Comparison of ENCODE assay signal across 1 cellular context in the genomic region with DNA sequence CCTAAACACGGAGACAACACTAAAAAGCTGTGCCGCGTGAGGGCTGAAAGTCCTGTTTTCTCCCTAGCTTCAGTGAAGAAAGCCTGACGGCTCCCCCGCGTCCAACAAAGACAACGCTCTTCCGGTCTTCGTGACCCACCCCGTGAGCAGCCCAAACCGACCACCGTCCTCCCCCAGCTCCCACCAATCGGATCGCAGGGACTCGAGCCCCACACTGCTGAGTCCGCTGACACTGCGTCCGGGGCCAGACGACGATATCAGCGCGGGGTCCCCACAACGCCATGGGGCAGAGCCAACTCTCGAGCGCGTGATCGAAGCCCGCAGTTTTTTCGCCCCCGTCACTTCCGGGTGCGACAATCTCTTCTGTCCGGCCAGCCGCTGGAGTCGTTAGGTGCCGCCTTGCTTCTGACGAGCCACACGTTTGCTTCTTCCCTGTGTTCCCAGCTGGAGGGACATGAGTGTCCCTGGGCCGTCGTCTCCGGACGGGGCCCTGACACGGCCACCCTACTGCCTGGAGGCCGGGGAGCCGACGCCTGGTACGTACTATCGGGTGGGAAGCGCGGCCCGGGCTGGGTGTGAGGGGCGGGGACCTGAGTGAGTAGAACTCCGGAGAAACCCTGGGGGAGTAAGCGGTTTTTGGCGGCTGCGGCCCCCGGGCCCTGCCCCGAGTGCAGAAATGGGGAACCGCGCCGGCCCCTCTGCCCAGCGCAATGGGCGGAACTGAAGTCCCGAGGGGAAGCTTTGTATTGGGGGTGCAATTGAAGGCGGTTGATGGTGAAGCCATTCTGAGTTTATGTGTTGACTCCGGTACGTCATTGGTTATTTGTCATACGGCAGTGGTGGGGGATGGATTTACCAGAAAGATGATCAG.
TF ChIP-seq lines count a peak whose summit lies in the region.

A gene with protein sequence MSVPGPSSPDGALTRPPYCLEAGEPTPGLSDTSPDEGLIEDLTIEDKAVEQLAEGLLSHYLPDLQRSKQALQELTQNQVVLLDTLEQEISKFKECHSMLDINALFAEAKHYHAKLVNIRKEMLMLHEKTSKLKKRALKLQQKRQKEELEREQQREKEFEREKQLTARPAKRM (plus strand): TSS at position 390 of the 871 bp plus-strand sequence. CDS start 65 bp downstream, at position 455.

TF ChIP-seq in HEK293, 187 proteins besides CTCF, POLR2A, EP300 and RAD21 (continued from another document and continues in another):
- peak; percentile 93 for TF ChIP-seq ZNF501 (tag by site-specific recombination; IDR thresholded peaks at IDR 0.05)
- TF ChIP-seq KLF1 (tag by site-specific recombination; IDR thresholded peaks at IDR 0.05): peak; percentile 49; the same call in 1 of the 2 replicates
- no peak for TF ChIP-seq ZNF610 (tag by site-specific recombination; IDR thresholded peaks at IDR 0.05; ENCODE audit: borderline replicate concordance)
- peak; percentile 38; the same call in 1 of the 2 replicates for TF ChIP-seq YY1 (tag by site-specific recombination; IDR thresholded peaks at IDR 0.05)
- no peak for TF ChIP-seq ZNF701 (tag by site-specific recombination; IDR thresholded peaks at IDR 0.05)
- peak; percentile 80 for TF ChIP-seq ZNF629 (tag by site-specific recombination; IDR thresholded peaks at IDR 0.05)
- TF ChIP-seq ZNF146 (tag by site-specific recombination; IDR thresholded peaks at IDR 0.05): 0 out of 2 replicates have a peak, but pooled peaks have one; percentile 33
- no peak for TF ChIP-seq ZNF324 (tag by site-specific recombination; IDR thresholded peaks at IDR 0.05)
- TF ChIP-seq ZNF292 (tag by site-specific recombination; IDR thresholded peaks at IDR 0.05; ENCODE audit: borderline replicate concordance, low read depth): no peak
- TF ChIP-seq, protein P1, sequence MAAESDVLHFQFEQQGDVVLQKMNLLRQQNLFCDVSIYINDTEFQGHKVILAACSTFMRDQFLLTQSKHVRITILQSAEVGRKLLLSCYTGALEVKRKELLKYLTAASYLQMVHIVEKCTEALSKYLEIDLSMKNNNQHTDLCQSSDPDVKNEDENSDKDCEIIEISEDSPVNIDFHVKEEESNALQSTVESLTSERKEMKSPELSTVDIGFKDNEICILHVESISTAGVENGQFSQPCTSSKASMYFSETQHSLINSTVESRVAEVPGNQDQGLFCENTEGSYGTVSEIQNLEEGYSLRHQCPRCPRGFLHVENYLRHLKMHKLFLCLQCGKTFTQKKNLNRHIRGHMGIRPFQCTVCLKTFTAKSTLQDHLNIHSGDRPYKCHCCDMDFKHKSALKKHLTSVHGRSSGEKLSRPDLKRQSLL (tag by site-specific recombination; IDR thresholded peaks at IDR 0.05): no peak
- TF ChIP-seq HOXD13 (CRISPR knock-in tag; IDR thresholded peaks at IDR 0.05; ENCODE audit: borderline replicate concordance): no peak
- peak; percentile 96 for TF ChIP-seq ZBTB20 (tag by site-specific recombination; IDR thresholded peaks at IDR 0.05)
- no peak for TF ChIP-seq ZNF350 (tag by site-specific recombination; IDR thresholded peaks at IDR 0.05)
- TF ChIP-seq ZNF266 (tag by site-specific recombination; IDR thresholded peaks at IDR 0.05; ENCODE audit: low read depth): no peak
- TF ChIP-seq GLI4 (tag by site-specific recombination; IDR thresholded peaks at IDR 0.05): peak; percentile 14; the same call in 1 of the 2 replicates
- TF ChIP-seq ZNF658 (tag by site-specific recombination; IDR thresholded peaks at IDR 0.05): no peak
- TF ChIP-seq ZFP69B (tag by site-specific recombination; IDR thresholded peaks at IDR 0.05): peak; percentile 51; the same call in 1 of the 2 replicates
- TF ChIP-seq, protein P2, sequence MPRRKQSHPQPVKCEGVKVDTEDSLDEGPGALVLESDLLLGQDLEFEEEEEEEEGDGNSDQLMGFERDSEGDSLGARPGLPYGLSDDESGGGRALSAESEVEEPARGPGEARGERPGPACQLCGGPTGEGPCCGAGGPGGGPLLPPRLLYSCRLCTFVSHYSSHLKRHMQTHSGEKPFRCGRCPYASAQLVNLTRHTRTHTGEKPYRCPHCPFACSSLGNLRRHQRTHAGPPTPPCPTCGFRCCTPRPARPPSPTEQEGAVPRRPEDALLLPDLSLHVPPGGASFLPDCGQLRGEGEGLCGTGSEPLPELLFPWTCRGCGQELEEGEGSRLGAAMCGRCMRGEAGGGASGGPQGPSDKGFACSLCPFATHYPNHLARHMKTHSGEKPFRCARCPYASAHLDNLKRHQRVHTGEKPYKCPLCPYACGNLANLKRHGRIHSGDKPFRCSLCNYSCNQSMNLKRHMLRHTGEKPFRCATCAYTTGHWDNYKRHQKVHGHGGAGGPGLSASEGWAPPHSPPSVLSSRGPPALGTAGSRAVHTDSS (tag by site-specific recombination; IDR thresholded peaks at IDR 0.05): no peak
- TF ChIP-seq ZNF239 (tag by site-specific recombination; IDR thresholded peaks at IDR 0.05): 0 out of 2 replicates have a peak, but pooled peaks have one; percentile 10
- no peak for TF ChIP-seq ZSCAN23 (tag by site-specific recombination; IDR thresholded peaks at IDR 0.05)
- TF ChIP-seq, protein P3, sequence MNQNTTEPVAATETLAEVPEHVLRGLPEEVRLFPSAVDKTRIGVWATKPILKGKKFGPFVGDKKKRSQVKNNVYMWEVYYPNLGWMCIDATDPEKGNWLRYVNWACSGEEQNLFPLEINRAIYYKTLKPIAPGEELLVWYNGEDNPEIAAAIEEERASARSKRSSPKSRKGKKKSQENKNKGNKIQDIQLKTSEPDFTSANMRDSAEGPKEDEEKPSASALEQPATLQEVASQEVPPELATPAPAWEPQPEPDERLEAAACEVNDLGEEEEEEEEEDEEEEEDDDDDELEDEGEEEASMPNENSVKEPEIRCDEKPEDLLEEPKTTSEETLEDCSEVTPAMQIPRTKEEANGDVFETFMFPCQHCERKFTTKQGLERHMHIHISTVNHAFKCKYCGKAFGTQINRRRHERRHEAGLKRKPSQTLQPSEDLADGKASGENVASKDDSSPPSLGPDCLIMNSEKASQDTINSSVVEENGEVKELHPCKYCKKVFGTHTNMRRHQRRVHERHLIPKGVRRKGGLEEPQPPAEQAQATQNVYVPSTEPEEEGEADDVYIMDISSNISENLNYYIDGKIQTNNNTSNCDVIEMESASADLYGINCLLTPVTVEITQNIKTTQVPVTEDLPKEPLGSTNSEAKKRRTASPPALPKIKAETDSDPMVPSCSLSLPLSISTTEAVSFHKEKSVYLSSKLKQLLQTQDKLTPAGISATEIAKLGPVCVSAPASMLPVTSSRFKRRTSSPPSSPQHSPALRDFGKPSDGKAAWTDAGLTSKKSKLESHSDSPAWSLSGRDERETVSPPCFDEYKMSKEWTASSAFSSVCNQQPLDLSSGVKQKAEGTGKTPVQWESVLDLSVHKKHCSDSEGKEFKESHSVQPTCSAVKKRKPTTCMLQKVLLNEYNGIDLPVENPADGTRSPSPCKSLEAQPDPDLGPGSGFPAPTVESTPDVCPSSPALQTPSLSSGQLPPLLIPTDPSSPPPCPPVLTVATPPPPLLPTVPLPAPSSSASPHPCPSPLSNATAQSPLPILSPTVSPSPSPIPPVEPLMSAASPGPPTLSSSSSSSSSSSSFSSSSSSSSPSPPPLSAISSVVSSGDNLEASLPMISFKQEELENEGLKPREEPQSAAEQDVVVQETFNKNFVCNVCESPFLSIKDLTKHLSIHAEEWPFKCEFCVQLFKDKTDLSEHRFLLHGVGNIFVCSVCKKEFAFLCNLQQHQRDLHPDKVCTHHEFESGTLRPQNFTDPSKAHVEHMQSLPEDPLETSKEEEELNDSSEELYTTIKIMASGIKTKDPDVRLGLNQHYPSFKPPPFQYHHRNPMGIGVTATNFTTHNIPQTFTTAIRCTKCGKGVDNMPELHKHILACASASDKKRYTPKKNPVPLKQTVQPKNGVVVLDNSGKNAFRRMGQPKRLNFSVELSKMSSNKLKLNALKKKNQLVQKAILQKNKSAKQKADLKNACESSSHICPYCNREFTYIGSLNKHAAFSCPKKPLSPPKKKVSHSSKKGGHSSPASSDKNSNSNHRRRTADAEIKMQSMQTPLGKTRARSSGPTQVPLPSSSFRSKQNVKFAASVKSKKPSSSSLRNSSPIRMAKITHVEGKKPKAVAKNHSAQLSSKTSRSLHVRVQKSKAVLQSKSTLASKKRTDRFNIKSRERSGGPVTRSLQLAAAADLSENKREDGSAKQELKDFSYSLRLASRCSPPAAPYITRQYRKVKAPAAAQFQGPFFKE (tag by site-specific recombination; IDR thresholded peaks at IDR 0.05; ENCODE audit: borderline replicate concordance): no peak
- TF ChIP-seq ZNF223 (tag by site-specific recombination; IDR thresholded peaks at IDR 0.05): no peak
- no peak for TF ChIP-seq ZNF23 (tag by site-specific recombination; IDR thresholded peaks at IDR 0.05; ENCODE audit: borderline replicate concordance)
- TF ChIP-seq, protein P4, sequence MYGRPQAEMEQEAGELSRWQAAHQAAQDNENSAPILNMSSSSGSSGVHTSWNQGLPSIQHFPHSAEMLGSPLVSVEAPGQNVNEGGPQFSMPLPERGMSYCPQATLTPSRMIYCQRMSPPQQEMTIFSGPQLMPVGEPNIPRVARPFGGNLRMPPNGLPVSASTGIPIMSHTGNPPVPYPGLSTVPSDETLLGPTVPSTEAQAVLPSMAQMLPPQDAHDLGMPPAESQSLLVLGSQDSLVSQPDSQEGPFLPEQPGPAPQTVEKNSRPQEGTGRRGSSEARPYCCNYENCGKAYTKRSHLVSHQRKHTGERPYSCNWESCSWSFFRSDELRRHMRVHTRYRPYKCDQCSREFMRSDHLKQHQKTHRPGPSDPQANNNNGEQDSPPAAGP (tag by site-specific recombination; IDR thresholded peaks at IDR 0.05): peak; percentile 55; the same call in 1 of the 2 replicates
- TF ChIP-seq YY2 (tag by site-specific recombination; IDR thresholded peaks at IDR 0.05): peak; percentile 45; the same call in 1 of the 2 replicates
- TF ChIP-seq PRDM1 (tag by site-specific recombination; IDR thresholded peaks at IDR 0.05): peak; percentile 78
- peak; percentile 81 for TF ChIP-seq ZNF76 (tag by site-specific recombination; IDR thresholded peaks at IDR 0.05; ENCODE audit: borderline replicate concordance, low read depth)
- no peak for TF ChIP-seq ZNF785 (tag by site-specific recombination; IDR thresholded peaks at IDR 0.05)
- TF ChIP-seq ZNF19 (tag by site-specific recombination; IDR thresholded peaks at IDR 0.05; ENCODE audit: low read depth): no peak
- TF ChIP-seq ZNF560 (tag by site-specific recombination; IDR thresholded peaks at IDR 0.05; ENCODE audit: borderline replicate concordance): no peak
- TF ChIP-seq, protein P5, sequence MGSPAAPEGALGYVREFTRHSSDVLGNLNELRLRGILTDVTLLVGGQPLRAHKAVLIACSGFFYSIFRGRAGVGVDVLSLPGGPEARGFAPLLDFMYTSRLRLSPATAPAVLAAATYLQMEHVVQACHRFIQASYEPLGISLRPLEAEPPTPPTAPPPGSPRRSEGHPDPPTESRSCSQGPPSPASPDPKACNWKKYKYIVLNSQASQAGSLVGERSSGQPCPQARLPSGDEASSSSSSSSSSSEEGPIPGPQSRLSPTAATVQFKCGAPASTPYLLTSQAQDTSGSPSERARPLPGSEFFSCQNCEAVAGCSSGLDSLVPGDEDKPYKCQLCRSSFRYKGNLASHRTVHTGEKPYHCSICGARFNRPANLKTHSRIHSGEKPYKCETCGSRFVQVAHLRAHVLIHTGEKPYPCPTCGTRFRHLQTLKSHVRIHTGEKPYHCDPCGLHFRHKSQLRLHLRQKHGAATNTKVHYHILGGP (tag by site-specific recombination; IDR thresholded peaks at IDR 0.05): no peak
- peak; percentile 95 for TF ChIP-seq ZNF2 (tag by site-specific recombination; IDR thresholded peaks at IDR 0.05)
- no peak for TF ChIP-seq ZNF157 (tag by site-specific recombination; IDR thresholded peaks at IDR 0.05)
- TF ChIP-seq ZNF184 (tag by site-specific recombination; IDR thresholded peaks at IDR 0.05): no peak
- no peak for TF ChIP-seq ZNF510 (tag by site-specific recombination; IDR thresholded peaks at IDR 0.05; ENCODE audit: insufficient replicate concordance)
- no peak for TF ChIP-seq ZNF221 (tag by site-specific recombination; IDR thresholded peaks at IDR 0.05; ENCODE audit: borderline replicate concordance)
- TF ChIP-seq ZSCAN16 (tag by site-specific recombination; IDR thresholded peaks at IDR 0.05): no peak
- TF ChIP-seq OVOL3 (tag by site-specific recombination; IDR thresholded peaks at IDR 0.05): no peak
- TF ChIP-seq ZNF341 (tag by site-specific recombination; IDR thresholded peaks at IDR 0.05; ENCODE audit: low read depth): peak; percentile 95
- TF ChIP-seq, protein P6, sequence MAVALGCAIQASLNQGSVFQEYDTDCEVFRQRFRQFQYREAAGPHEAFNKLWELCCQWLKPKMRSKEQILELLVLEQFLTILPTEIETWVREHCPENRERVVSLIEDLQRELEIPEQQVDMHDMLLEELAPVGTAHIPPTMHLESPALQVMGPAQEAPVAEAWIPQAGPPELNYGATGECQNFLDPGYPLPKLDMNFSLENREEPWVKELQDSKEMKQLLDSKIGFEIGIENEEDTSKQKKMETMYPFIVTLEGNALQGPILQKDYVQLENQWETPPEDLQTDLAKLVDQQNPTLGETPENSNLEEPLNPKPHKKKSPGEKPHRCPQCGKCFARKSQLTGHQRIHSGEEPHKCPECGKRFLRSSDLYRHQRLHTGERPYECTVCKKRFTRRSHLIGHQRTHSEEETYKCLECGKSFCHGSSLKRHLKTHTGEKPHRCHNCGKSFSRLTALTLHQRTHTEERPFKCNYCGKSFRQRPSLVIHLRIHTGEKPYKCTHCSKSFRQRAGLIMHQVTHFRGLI (tag by site-specific recombination; IDR thresholded peaks at IDR 0.05): peak; percentile 29; the same call in 1 of the 2 replicates
- no peak for TF ChIP-seq ZNF121 (tag by site-specific recombination; IDR thresholded peaks at IDR 0.05)
- TF ChIP-seq ZEB2 (tag by site-specific recombination; IDR thresholded peaks at IDR 0.05): peak; percentile 65
- no peak for TF ChIP-seq TCF7L2 (IDR thresholded peaks at IDR 0.05; ENCODE audit: borderline replicate concordance, low read depth, low read length)
- TF ChIP-seq ZXDB (tag by site-specific recombination; IDR thresholded peaks at IDR 0.05): peak; percentile 91
- TF ChIP-seq HOXC10 (CRISPR knock-in tag; IDR thresholded peaks at IDR 0.05): no peak
- peak; percentile 25; the same call in 1 of the 2 replicates for TF ChIP-seq WT1 (tag by site-specific recombination; IDR thresholded peaks at IDR 0.05)
- 0 out of 2 replicates have a peak, but pooled peaks have one; percentile 40 for TF ChIP-seq ZNF664 (tag by site-specific recombination; IDR thresholded peaks at IDR 0.05)
- TF ChIP-seq, protein P7, sequence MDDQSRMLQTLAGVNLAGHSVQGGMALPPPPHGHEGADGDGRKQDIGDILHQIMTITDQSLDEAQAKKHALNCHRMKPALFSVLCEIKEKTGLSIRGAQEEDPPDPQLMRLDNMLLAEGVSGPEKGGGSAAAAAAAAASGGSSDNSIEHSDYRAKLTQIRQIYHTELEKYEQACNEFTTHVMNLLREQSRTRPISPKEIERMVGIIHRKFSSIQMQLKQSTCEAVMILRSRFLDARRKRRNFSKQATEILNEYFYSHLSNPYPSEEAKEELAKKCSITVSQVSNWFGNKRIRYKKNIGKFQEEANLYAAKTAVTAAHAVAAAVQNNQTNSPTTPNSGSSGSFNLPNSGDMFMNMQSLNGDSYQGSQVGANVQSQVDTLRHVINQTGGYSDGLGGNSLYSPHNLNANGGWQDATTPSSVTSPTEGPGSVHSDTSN (CRISPR knock-in tag; IDR thresholded peaks at IDR 0.05): no peak
- no peak for TF ChIP-seq OSR2 (tag by site-specific recombination; IDR thresholded peaks at IDR 0.05)
- TF ChIP-seq SP7 (tag by site-specific recombination; IDR thresholded peaks at IDR 0.05): peak; percentile 83
- no peak for TF ChIP-seq ZNF707 (tag by site-specific recombination; IDR thresholded peaks at IDR 0.05)
- TF ChIP-seq ZNF571 (tag by site-specific recombination; IDR thresholded peaks at IDR 0.05): no peak
- TF ChIP-seq BCL11A (tag by site-specific recombination; IDR thresholded peaks at IDR 0.05; ENCODE audit: low read depth): no peak
- TF ChIP-seq ZNF138 (tag by site-specific recombination; IDR thresholded peaks at IDR 0.05; ENCODE audit: borderline replicate concordance): no peak
